In the genomic region with DNA sequence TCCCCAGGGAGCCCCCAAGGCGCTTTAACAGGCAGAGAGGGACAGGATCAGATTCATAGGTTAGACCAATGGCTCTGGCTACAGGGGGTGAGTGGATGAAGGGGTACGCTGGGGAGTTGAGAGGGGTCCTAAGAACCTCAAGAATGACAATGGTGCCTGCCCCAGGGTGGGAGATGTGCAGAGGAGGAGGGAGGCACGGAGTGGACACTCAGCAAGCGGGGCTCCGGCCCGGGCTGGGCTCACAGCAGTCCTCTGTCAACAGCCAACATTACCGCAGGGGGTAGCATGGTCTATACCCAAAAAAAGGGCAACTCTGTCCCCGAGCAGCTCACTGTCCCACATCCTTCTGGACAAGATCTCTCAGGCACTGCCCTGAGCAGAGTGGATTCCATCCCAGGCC, we compare ENCODE assay signal across 23 cellular contexts. TPM values are rescaled to one million over a fixed set of nuclear protein-coding genes. Genes with fewer than 3 reads are reported as not detected.
"Had no signal": no experiment of that assay in that cellular context is flagged by ENCODE, and none has a peak within 500 bp of the region (broad histone marks: within the 10 kb centered on the region; RNA-seq: fewer than 3 reads in every experiment).

No MANE protein-coding gene starts in this region.

- H3K27ac Mint-ChIP-seq: activated CD4-positive, alpha-beta memory T cell treated with anti-CD3 and anti-CD28 coated beads, Interleukin-2, amount 10 ng/mL, durations not matched to agents 7 days and 5 days; activated CD4-positive, alpha-beta T cell treated with anti-CD3 and anti-CD28 coated beads for 36 hours; activated CD4-positive, alpha-beta T cell treated with anti-CD3 and anti-CD28 coated beads, Interleukin-2, amount 10 ng/mL, durations not matched to agents 24 days and 14 days; activated naive CD8-positive, alpha-beta T cell; activated T-cell treated with anti-CD3 and anti-CD28 coated beads, Interleukin-2, amount 50 U/mL, for 24 hours; activated T-helper 17 cell treated with anti-CD3 and anti-CD28 coated beads, Interleukin-2, amount 50 U/mL, for 72 hours had no signal

- DNase-seq: activated CD4-positive, alpha-beta memory T cell treated with anti-CD3 and anti-CD28 coated beads, Interleukin-2, amount 10 ng/mL, durations not matched to agents 7 days and 5 days; activated CD4-positive, alpha-beta T cell treated with anti-CD3 and anti-CD28 coated beads for 36 hours; activated CD4-positive, alpha-beta T cell treated with anti-CD3 and anti-CD28 coated beads, Interleukin-2, amount 10 ng/mL, durations not matched to agents 24 days and 14 days; activated CD4-positive, CD25-positive, alpha-beta regulatory T cell; activated CD4-positive, CD25-positive, alpha-beta regulatory T cell treated with anti-CD3 and anti-CD28 coated beads, Interleukin-2, amount 50 U/mL, for 72 hours; activated CD8-positive, alpha-beta memory T cell treated with anti-CD3 and anti-CD28 coated beads, Interleukin-2, amount 50 U/mL, for 48 hours; activated effector memory CD4-positive, alpha-beta T cell treated with Interleukin-2 at 50 U/mL for 16 hours; activated gamma-delta T cell treated with Interleukin-2 at 50 U/mL for 16 hours; activated naive CD4-positive, alpha-beta T cell treated with anti-CD3 and anti-CD28 coated beads, Interleukin-2, amount 50 U/mL, for 16 hours; activated naive CD4-positive, alpha-beta T cell treated with Interleukin-2 at 50 U/mL for 16 hours; activated T-cell treated with anti-CD3 and anti-CD28 coated beads for 4 hours; activated T-cell treated with anti-CD3 and anti-CD28 coated beads, Interleukin-2, amount 50 U/mL, for 24 hours; central memory CD4-positive, alpha-beta T cell; cerebellar nuclear complex; colonic mucosa; effector CD8-positive, alpha-beta T cell; foreskin fibroblast; T-helper 2 cell had no signal

- H3K36me3 Mint-ChIP-seq: activated naive CD8-positive, alpha-beta T cell; brain had no signal

- H3K4me3 Mint-ChIP-seq: activated CD4-positive, alpha-beta memory T cell treated with anti-CD3 and anti-CD28 coated beads, Interleukin-2, amount 10 ng/mL, durations not matched to agents 7 days and 5 days; activated CD4-positive, alpha-beta T cell treated with anti-CD3 and anti-CD28 coated beads for 36 hours; activated CD4-positive, alpha-beta T cell treated with anti-CD3 and anti-CD28 coated beads, Interleukin-2, amount 10 ng/mL, durations not matched to agents 24 days and 14 days; activated naive CD8-positive, alpha-beta T cell; activated T-cell treated with anti-CD3 and anti-CD28 coated beads, Interleukin-2, amount 50 U/mL, for 24 hours; activated T-helper 17 cell treated with anti-CD3 and anti-CD28 coated beads, Interleukin-2, amount 50 U/mL, for 72 hours; brain had no signal

- H3K4me1 Mint-ChIP-seq: activated CD4-positive, alpha-beta memory T cell treated with anti-CD3 and anti-CD28 coated beads, Interleukin-2, amount 10 ng/mL, durations not matched to agents 7 days and 5 days; activated CD4-positive, alpha-beta T cell treated with anti-CD3 and anti-CD28 coated beads for 36 hours; activated CD4-positive, alpha-beta T cell treated with anti-CD3 and anti-CD28 coated beads, Interleukin-2, amount 10 ng/mL, durations not matched to agents 24 days and 14 days; activated T-helper 17 cell treated with anti-CD3 and anti-CD28 coated beads, Interleukin-2, amount 50 U/mL, for 72 hours had no signal

- ATAC-seq: activated CD4-positive, alpha-beta T cell treated with anti-CD3 and anti-CD28 coated beads for 36 hours; activated T-helper 17 cell treated with anti-CD3 and anti-CD28 coated beads, Interleukin-2, amount 50 U/mL, for 72 hours had no signal

- H3K9me3 Mint-ChIP-seq: activated CD4-positive, alpha-beta memory T cell treated with anti-CD3 and anti-CD28 coated beads, Interleukin-2, amount 10 ng/mL, durations not matched to agents 7 days and 5 days; activated CD4-positive, alpha-beta T cell treated with anti-CD3 and anti-CD28 coated beads, Interleukin-2, amount 10 ng/mL, durations not matched to agents 24 days and 14 days; activated T-cell treated with anti-CD3 and anti-CD28 coated beads, Interleukin-2, amount 50 U/mL, for 24 hours; activated T-helper 17 cell treated with anti-CD3 and anti-CD28 coated beads, Interleukin-2, amount 50 U/mL, for 72 hours had no signal

RNA-seq across cellular contexts. Expression of gene PPP2R2C, which starts 47.6 kb away (rescaled TPM):
- total RNA-seq: activated CD4-positive, alpha-beta memory T cell treated with anti-CD3 and anti-CD28 coated beads, Interleukin-2, amount 10 ng/mL, durations not matched to agents 7 days and 5 days; activated CD4-positive, alpha-beta T cell treated with anti-CD3 and anti-CD28 coated beads, Interleukin-2, amount 10 ng/mL, durations not matched to agents 24 days and 14 days; activated T-helper 17 cell treated with anti-CD3 and anti-CD28 coated beads, Interleukin-2, amount 50 U/mL, for 72 hours; cardiac muscle cell; T-helper 1 cell treated with Interleukin-12 subunit alpha and Interleukin-12 subunit beta and Interleukin-4 antibody, amounts not matched to agents 30 ng/mL and 1 ng/mL, for 36 hours had no signal
